Comparison of ENCODE assay signal across 7 cellular contexts in the genomic region with DNA sequence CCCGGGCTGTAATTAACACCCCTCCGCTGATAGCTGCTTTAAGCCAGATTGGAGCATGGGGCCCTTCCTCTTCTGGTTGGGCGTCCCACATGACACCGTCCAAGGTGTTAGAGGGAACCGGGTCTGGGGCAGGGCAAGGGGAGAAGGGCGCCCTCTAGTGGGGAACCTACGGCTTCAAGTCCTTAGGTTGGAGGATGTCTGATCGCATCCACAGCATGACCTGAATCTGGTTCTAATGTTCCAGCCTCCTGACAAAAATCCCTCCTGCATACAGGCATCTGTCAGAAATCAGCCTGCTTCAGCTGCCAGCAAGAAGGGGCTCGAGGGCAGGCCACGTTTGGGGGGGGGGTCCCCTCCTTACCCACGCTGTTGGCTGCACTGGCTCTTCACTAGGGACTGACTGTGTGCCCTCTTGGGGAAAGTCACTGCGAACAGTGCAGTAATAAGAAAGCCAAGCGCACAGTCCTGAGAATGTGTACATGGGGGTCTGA.
DNase-seq lines count a peak whose midpoint lies in the region; ATAC-seq and TF ChIP-seq lines count a peak whose summit lies in the region.

No MANE protein-coding gene starts in this region.

- DNase-seq in GM10248 (ENCODE audit: extremely low spot score): peak; percentile 77
- DNase-seq in SKM-1 treated with dmso at 0.1 percent for 144 hours (lab: John Stamatoyannopoulos, UW; ENCODE audit: unreplicated experiment): peak; percentile 51
- DNase-seq in central memory CD8-positive, alpha-beta T cell (ENCODE audit: low spot score in 2 of 2): peak in 1 of 2 donors; percentile 36
- peak; percentile 51 for DNase-seq in medulla oblongata (ENCODE audit: extremely low spot score)
- DNase-seq in thoracic aorta (ENCODE audit: low spot score): no peak

- peaks cover 5% of the 10 kb centered on the region for H3K4me1 Mint-ChIP-seq in central memory CD8-positive, alpha-beta T cell

- H3K27me3 ChIP-seq in KMS-11 (ENCODE audit: insufficient read depth, low read depth): no peaks in the 10 kb centered on the region
- no peaks in the 10 kb centered on the region for H3K27me3 ChIP-seq in thoracic aorta (replicated peaks; ENCODE audit: insufficient read depth)

- no peak overlapping the region for H3K4me3 Mint-ChIP-seq in central memory CD8-positive, alpha-beta T cell

- no peaks in the 10 kb centered on the region for H3K9me3 ChIP-seq in thoracic aorta

- peak; percentile 66 for TF ChIP-seq CTCF in GM10248 (IDR thresholded peaks at IDR 0.05; ENCODE audit: control extremely low read depth, extremely low read depth, low read depth, missing control alignments)
- peak; percentile 63 for TF ChIP-seq CTCF in KMS-11 (conservative IDR thresholded peaks at IDR 0.05; ENCODE audit: low read depth, low read length)
- peak; percentile 15 for TF ChIP-seq CTCF in thoracic aorta (IDR thresholded peaks at IDR 0.05)

- POLR2A ChIA-PET in GM10248 (lab: Yijun Ruan, JAX): no interaction called here

- H3K27me3 Mint-ChIP-seq in central memory CD8-positive, alpha-beta T cell: peaks cover 13% of the 10 kb centered on the region

- CTCF ChIA-PET in GM10248 (lab: Yijun Ruan, JAX): interaction anchor here (0.7 to 2.3 kb wide), 23 partner anchors 8 to 418 kb away, joined by 3 to 16 read pairs (median 3); a partner anchor contains a TSS

- H3K9me3 Mint-ChIP-seq in central memory CD8-positive, alpha-beta T cell: no peaks in the 10 kb centered on the region

- H4K20me1 ChIP-seq in KMS-11 (ENCODE audit: insufficient read depth): no peaks in the 10 kb centered on the region

- H3K9ac ChIP-seq in KMS-11: no peak overlapping the region

- peak; percentile 68 for ATAC-seq in central memory CD8-positive, alpha-beta T cell (replicated peaks; ENCODE audit: extremely low read depth, poor library complexity, severe bottlenecking)
- ATAC-seq in thoracic aorta (ENCODE audit: insufficient number of reproducible peaks, low FRiP score, low read depth): no peak
- no peak for ATAC-seq in HG03565 (IDR thresholded peaks at IDR 0.05; ENCODE audit: unreplicated experiment)

- H3K27ac ChIP-seq in KMS-11 (no peak overlapping the region), thoracic aorta (no peak overlapping the region)

- peaks cover 6% of the 10 kb centered on the region for H3K4me1 ChIP-seq in KMS-11 (ENCODE audit: low read depth, poor library complexity, severe bottlenecking)
- no peaks in the 10 kb centered on the region for H3K4me1 ChIP-seq in thoracic aorta (ENCODE audit: control insufficient read depth in 1 of 2, low read depth in 2 of 2)

- H3K4me3 ChIP-seq in KMS-11 (IDR thresholded peaks at IDR 0.05; ENCODE audit: insufficient read depth, low read depth, low read length): no peak overlapping the region
- H3K4me3 ChIP-seq in thoracic aorta: no peak overlapping the region

- no peak overlapping the region for H3K27ac Mint-ChIP-seq in central memory CD8-positive, alpha-beta T cell (ENCODE audit: low read depth)

- no peaks in the 10 kb centered on the region for H3K79me2 ChIP-seq in KMS-11 (ENCODE audit: insufficient read depth, low read depth)

- H3K36me3 ChIP-seq in KMS-11 (ENCODE audit: insufficient read depth): no peaks in the 10 kb centered on the region
- no peaks in the 10 kb centered on the region for H3K36me3 ChIP-seq in thoracic aorta

- H3K4me2 ChIP-seq in KMS-11: no peak overlapping the region

- peaks cover 4% of the 10 kb centered on the region for H3K36me3 Mint-ChIP-seq in central memory CD8-positive, alpha-beta T cell (ENCODE audit: insufficient read depth)

- H2AFZ ChIP-seq in KMS-11 (ENCODE audit: low read depth): no peak overlapping the region

Comparison
In these comparisons a context has a peak if more than half of its experiments do, and no peak if none do; other contexts are left out.
1. CTCF ChIP-seq: peak in every context shown above with its lines; median percentile 66 in GM10248; 63 in KMS-11; 15 in thoracic aorta.